Comparison of ENCODE assay signal across 11 cellular contexts in genomic region chr1:31111290-31111951, GRCh38. TPM values are rescaled to one million over a fixed set of nuclear protein-coding genes. Genes with fewer than 3 reads are reported as not detected.
A peak's percentile ranks its signal among the peaks of the same experiment; 100 is the strongest.
DNase-seq lines count a peak whose midpoint lies in the region; ATAC-seq and TF ChIP-seq lines count a peak whose summit lies in the region.
"Had no signal": no experiment of that assay in that cellular context is flagged by ENCODE, and none has a peak within 500 bp of the region (broad histone marks: within the 10 kb centered on the region; RNA-seq: fewer than 3 reads in every experiment).

No MANE protein-coding gene starts in this region.

- no peak for ATAC-seq in HG03175 (IDR thresholded peaks at IDR 0.05; ENCODE audit: unreplicated experiment)

- H3K27me3 ChIP-seq in A673 (replicated peaks; ENCODE audit: insufficient read depth, low read depth, low read length, poor library complexity): no peaks in the 10 kb centered on the region
- H3K27me3 ChIP-seq in MG63: no peaks in the 10 kb centered on the region
- H3K27me3 ChIP-seq in adipocyte (replicated peaks; ENCODE audit: control insufficient read depth, insufficient read depth, low read length): no peaks in the 10 kb centered on the region
- H3K27me3 ChIP-seq in sigmoid colon: peaks cover 0 to 14% (median 0%) of the 10 kb centered on the region in 3 donors

- H3K9ac ChIP-seq in adipocyte (ENCODE audit: low read length): peak overlapping the region; percentile 54

- BruUV-seq in A673 (replicated peaks; lab: Mats Ljungman, UMichigan): no TSS peak

- TF ChIP-seq CTCF in A673 (conservative IDR thresholded peaks at IDR 0.05; ENCODE audit: low read depth, low read length) (no peak), sigmoid colon (IDR thresholded peaks at IDR 0.05) (no peak)

- no peak overlapping the region for H3K27ac ChIP-seq in A673 (ENCODE audit: low read depth, low read length, poor library complexity, severe bottlenecking)
- no peak overlapping the region for H3K27ac ChIP-seq in sigmoid colon
- H3K27ac ChIP-seq: C4-2B had no signal

- POLR2A ChIA-PET in A673 (lab: Charles Lee; ENCODE audit: low non-redundant PET): no interaction called here

- CTCF ChIA-PET in A673 (lab: Charles Lee): interaction anchor here (0.9 kb wide), 1 partner anchor 678 kb away, joined by 6 read pairs; no protein-coding TSS in a partner anchor

- H3K4me1 ChIP-seq in A673 (ENCODE audit: insufficient read depth, low read length, poor library complexity, severe bottlenecking): peaks cover 5% of the 10 kb centered on the region
- H3K4me1 ChIP-seq in adipocyte (ENCODE audit: control insufficient read depth, insufficient read depth, low read length): peaks cover 6% of the 10 kb centered on the region
- H3K4me1 ChIP-seq in sigmoid colon: no peaks in the 10 kb centered on the region

- H3K9me3 ChIP-seq in A673 (ENCODE audit: low read depth, low read length, poor library complexity, severe bottlenecking) (no peaks in the 10 kb centered on the region), MG63 (no peaks in the 10 kb centered on the region), adipocyte (ENCODE audit: control insufficient read depth, low read length) (no peaks in the 10 kb centered on the region), sigmoid colon (no peaks in the 10 kb centered on the region)

- H3K36me3 ChIP-seq in A673 (ENCODE audit: insufficient read depth, low read length, poor library complexity, severe bottlenecking) (no peaks in the 10 kb centered on the region), MG63 (no peaks in the 10 kb centered on the region), adipocyte (ENCODE audit: control insufficient read depth, insufficient read depth, low read length, severe bottlenecking) (no peaks in the 10 kb centered on the region), sigmoid colon (no peaks in the 10 kb centered on the region)

- no peak for TF ChIP-seq EP300 in sigmoid colon (IDR thresholded peaks at IDR 0.05)

- H3K4me3 ChIP-seq in A673 (ENCODE audit: low read depth, low read length, poor library complexity, severe bottlenecking) (no peak overlapping the region), MG63 (no peak overlapping the region), adipocyte (ENCODE audit: low read length) (no peak overlapping the region), sigmoid colon (no peak overlapping the region)

- DNase-seq in A673 (ENCODE audit: low spot score) (peak; percentile 57), MG63 (peak; percentile 26), adipocyte (ENCODE audit: low read depth) (no peak), kidney tubule cell (ENCODE audit: low spot score) (peak; percentile 79), C1 segment of cervical spinal cord (lab: John Stamatoyannopoulos, UW) (no peak), iPS-NIHi7 (ENCODE audit: extremely low spot score) (no peak), sigmoid colon (no peak)
- DNase-seq: activated naive CD4-positive, alpha-beta T cell treated with anti-CD3 and anti-CD28 coated beads, Interleukin-2, amount 10 ng/mL, durations not matched to agents 7 days and 5 days; stimulated activated CD4-positive, alpha-beta T cell treated with anti-CD3 and anti-CD28 coated beads, Interleukin-2, amount 100 ng/mL, for 24 hours had no signal

- no peak for TF ChIP-seq POLR2A in sigmoid colon (IDR thresholded peaks at IDR 0.05)

- 54 to 72% methylated on average over 8 of the region's 8 CpGs for WGBS in sigmoid colon, 2 donors

- intact Hi-C loops in A673 (cut with micrococcal nuclease; ENCODE audit: unreplicated experiment): no loop called here
- intact Hi-C loops in sigmoid colon (cut with DNase I): no loop called here

RNA-seq across cellular contexts. Expression of gene PUM1, which starts 45.9 kb away (rescaled TPM):
- total RNA-seq in A673 (2021) (135 and 138 TPM in 2 replicates), sigmoid colon (10 to 100 TPM; 66.4 to 89.5 (median 70.4) TPM)
- total RNA-seq in MG63 (2014; rRNA removed; shearing (Covaris generic); ENCODE audit: low replicate concordance): 31.6 and 58.5 TPM in 2 replicates
- polyA plus RNA-seq in sigmoid colon: 10 to 100 TPM; 16.9 to 41.3 (median 17.4) TPM

Comparison
In these comparisons a context has a peak if more than half of its experiments do, and no peak if none do; other contexts are left out.
1. DNase-seq: peak in A673 (single experiment), MG63 (single experiment) and kidney tubule cell (single experiment); none in adipocyte (single experiment), C1 segment of cervical spinal cord (0 of 14), iPS-NIHi7 (single experiment) and sigmoid colon (single experiment).